8 cellular contexts compared by ENCODE assay signal in genomic region chr5:154757647-154758406, GRCh38. TPM values are rescaled to one million over a fixed set of nuclear protein-coding genes. Genes with fewer than 3 reads are reported as not detected.
A peak's percentile ranks its signal among the peaks of the same experiment; 100 is the strongest.
DNase-seq lines count a peak whose midpoint lies in the region; ATAC-seq, FAIRE-seq and TF ChIP-seq lines count a peak whose summit lies in the region.

No MANE protein-coding gene starts in this region.

- no peak overlapping the region for H2AK5ac ChIP-seq in H1 (ENCODE audit: low read depth, low read length)

- ATAC-seq in aorta (ENCODE audit: low FRiP score) (no peak), GM21528 (IDR thresholded peaks at IDR 0.05; ENCODE audit: low FRiP score, unreplicated experiment) (no peak), HG02973 (IDR thresholded peaks at IDR 0.05; ENCODE audit: unreplicated experiment) (no peak)

- H3K9me3 ChIP-seq in A673 (ENCODE audit: low read depth, low read length, poor library complexity, severe bottlenecking), result no peaks in the 10 kb centered on the region
- H3K9me3 ChIP-seq in H1 (ENCODE audit: insufficient read depth in 2 of 2, low read depth in 1 of 2, low read length in 1 of 2), result no peaks in the 10 kb centered on the region
- H3K9me3 ChIP-seq in neural progenitor cell (ENCODE audit: low read depth), result no peaks in the 10 kb centered on the region
- no peaks in the 10 kb centered on the region for H3K9me3 ChIP-seq in aorta (ENCODE audit: control insufficient read depth, low read length)

- H4K5ac ChIP-seq in H1 (ENCODE audit: insufficient read length, low read depth, low read length), result no peak overlapping the region

- no peak overlapping the region for H3K14ac ChIP-seq in H1 (ENCODE audit: insufficient read length)

- no peak overlapping the region for H3K4ac ChIP-seq in H1 (replicated peaks; ENCODE audit: insufficient read length, low read depth, low read length)

- H3K4me3 Mint-ChIP-seq in IgD-negative memory B cell, result peak overlapping the region; percentile 87 to 99 (median 98)
- H3K4me3 Mint-ChIP-seq in neural progenitor cell, result peak overlapping the region; percentile 97

- peaks cover 1% of the 10 kb centered on the region for H3K36me3 Mint-ChIP-seq in IgD-negative memory B cell
- peaks cover 2% of the 10 kb centered on the region for H3K36me3 Mint-ChIP-seq in neural progenitor cell

- H3K9ac ChIP-seq in H1 (replicated peaks in 1 of 4; ENCODE audit: extremely low read depth in 1 of 4, low read depth in 3 of 4, low read length in 3 of 4) (peak overlapping the region in 3 of 4 experiments; percentile 39 to 86 (median 66); a peak in 4 of 7 replicates), neural progenitor cell (no peak overlapping the region)

- H2BK5ac ChIP-seq in H1 (ENCODE audit: low read depth, low read length), result no peak overlapping the region

- H4K8ac ChIP-seq in H1 (ENCODE audit: extremely low read depth, insufficient read depth, low read length), result no peak overlapping the region

- H3K79me2 ChIP-seq in H1 (ENCODE audit: control insufficient read depth in 1 of 2, insufficient read depth in 2 of 2, low read length in 2 of 2) (peaks cover 68 to 74% of the 10 kb centered on the region in 2 experiments), neural progenitor cell (ENCODE audit: low read depth) (peaks cover 79% of the 10 kb centered on the region)

- peaks cover 8% of the 10 kb centered on the region for H3K79me1 ChIP-seq in H1 (ENCODE audit: low read depth, low read length)

- H3K27ac Mint-ChIP-seq in IgD-negative memory B cell, result peak overlapping the region; percentile 93 to 99 (median 98)
- peak overlapping the region; percentile 85 for H3K27ac Mint-ChIP-seq in neural progenitor cell

- H3K4me1 ChIP-seq in A673 (ENCODE audit: insufficient read depth, low read length, poor library complexity, severe bottlenecking), result peaks cover 34% of the 10 kb centered on the region
- peaks cover 20 to 35% (median 28%) of the 10 kb centered on the region in 4 experiments for H3K4me1 ChIP-seq in H1 (replicated peaks in 1 of 4; ENCODE audit: control insufficient read depth in 3 of 4, insufficient read depth in 4 of 4, low read length in 3 of 4)
- H3K4me1 ChIP-seq in neural progenitor cell, result peaks cover 53% of the 10 kb centered on the region
- H3K4me1 ChIP-seq in aorta (ENCODE audit: control insufficient read depth in 1 of 2, insufficient read depth in 2 of 2, low read length in 2 of 2), result peaks cover 3 to 5% of the 10 kb centered on the region in 2 donors

- no peak overlapping the region for H2BK120ac ChIP-seq in H1 (replicated peaks; ENCODE audit: low read depth, low read length)

- WGBS in H1 (ENCODE audit: extremely low coverage in 1 of 2, insufficient coverage in 1 of 2, insufficient read length in 1 of 2, insufficient replicate concordance in 2 of 2, low coverage in 1 of 2, low lambda C conversion rate in 2 of 2, missing lambda C conversion rate in 1 of 2), 2 experiments, result 4% methylated on average over 4 of the region's 5 CpGs; no CpG with 5 or more reads in 1 of the 2 experiments
- WGBS in aorta, 2 donors, result 5 to 7% methylated on average over 5 of the region's 5 CpGs

- H4K91ac ChIP-seq in H1 (replicated peaks; ENCODE audit: insufficient read length, low read length), result no peak overlapping the region

- no peak overlapping the region for H3K56ac ChIP-seq in H1 (replicated peaks; ENCODE audit: insufficient read length, low read depth, low read length)

- peaks cover 33 to 37% of the 10 kb centered on the region in 2 experiments for H4K20me1 ChIP-seq in H1 (replicated peaks in 1 of 2; ENCODE audit: control insufficient read depth in 1 of 2, insufficient read depth in 2 of 2, low read length in 2 of 2)
- peaks cover 67% of the 10 kb centered on the region for H4K20me1 ChIP-seq in neural progenitor cell (ENCODE audit: low read depth)

- no peak for TF ChIP-seq CTCF in A673 (conservative IDR thresholded peaks at IDR 0.05; ENCODE audit: low read depth, low read length)
- TF ChIP-seq CTCF in WI38 (IDR thresholded peaks at IDR 0.05; ENCODE audit: low read depth, low read length), result no peak
- no peak for TF ChIP-seq CTCF in H1 (IDR thresholded peaks at IDR 0.05; ENCODE audit: control extremely low read depth in 1 of 3, insufficient read depth in 1 of 3, low read depth in 1 of 3, low read length in 3 of 3)
- no peak for TF ChIP-seq CTCF in neural progenitor cell (IDR thresholded peaks at IDR 0.05)

- intact Hi-C loops in A673 (cut with micrococcal nuclease; ENCODE audit: unreplicated experiment), result loop anchor here (2.0 to 5.0 kb wide), 3 partner anchors 54 to 107 kb away; partner anchors contain the start of gene CNOT8
- intact Hi-C loops in aorta (cut with DNase I), result loop anchor here (2.0 to 5.0 kb wide), 3 partner anchors 46 to 77 kb away; no protein-coding TSS in a partner anchor

- peaks cover 18% of the 10 kb centered on the region for H3F3A ChIP-seq in neural progenitor cell (ENCODE audit: low read depth)

- DNase-seq in A673 (ENCODE audit: low spot score), result no peak
- no peak for DNase-seq in H1 (ENCODE audit: low read depth in 1 of 2, low spot score in 2 of 2)
- peak; percentile 22 for DNase-seq in neural progenitor cell (ENCODE audit: low spot score)
- DNase-seq in aorta, result no peak

- TF ChIP-seq RAD21 in H1 (IDR thresholded peaks at IDR 0.05 in 1 of 2, conservative IDR thresholded peaks at IDR 0.05 in 1 of 2; ENCODE audit: low read depth in 2 of 2, low read length in 2 of 2), result no peak

- TSS peak; percentile 13 for BruUV-seq in A673 (replicated peaks; lab: Mats Ljungman, UMichigan)

- H2AFZ ChIP-seq in H1 (ENCODE audit: low read length) (no peak overlapping the region), neural progenitor cell (replicated peaks) (no peak overlapping the region)

- H3K9me3 Mint-ChIP-seq in IgD-negative memory B cell (no peaks in the 10 kb centered on the region), neural progenitor cell (no peaks in the 10 kb centered on the region)

- no peak for FAIRE-seq in H1 (lab: Jason Lieb, UNC)

- H3K4me3 ChIP-seq in A673 (ENCODE audit: low read depth, low read length, poor library complexity, severe bottlenecking), result peak overlapping the region; percentile 96
- peak overlapping the region; percentile 73 for H3K4me3 ChIP-seq in WI38 (ENCODE audit: low read depth, low read length)
- H3K4me3 ChIP-seq in H1 (ENCODE audit: extremely low read depth in 1 of 4, insufficient read depth in 2 of 4, low read depth in 3 of 4, low read length in 4 of 4), result peak overlapping the region; percentile 66 to 98 (median 94)
- peak overlapping the region; percentile 96 for H3K4me3 ChIP-seq in neural progenitor cell
- peak overlapping the region; percentile 66 to 91 for H3K4me3 ChIP-seq in aorta (ENCODE audit: low read length in 2 of 2)

- no peak overlapping the region for H3K18ac ChIP-seq in H1 (ENCODE audit: extremely low read depth, low read length)

- H3K27ac ChIP-seq in A673 (ENCODE audit: low read depth, low read length, poor library complexity, severe bottlenecking) (peak overlapping the region; percentile 97), H1 (ENCODE audit: low read depth, low read length) (peak overlapping the region; percentile 63; the same call in 1 of the 2 replicates), neural progenitor cell (no peak overlapping the region), aorta (ENCODE audit: low read depth in 1 of 2, low read length in 2 of 2) (peak overlapping the region in 1 of 2 donors; percentile 8)

- H3K36me3 ChIP-seq in A673 (ENCODE audit: insufficient read depth, low read length, poor library complexity, severe bottlenecking) (no peaks in the 10 kb centered on the region), H1 (ENCODE audit: control insufficient read depth in 2 of 4, insufficient read depth in 4 of 4, low read length in 3 of 4) (no peaks in the 10 kb centered on the region; a peak in 1 of 8 replicates), neural progenitor cell (no peaks in the 10 kb centered on the region), aorta (ENCODE audit: control insufficient read depth in 1 of 2, insufficient read depth in 2 of 2, low read length in 1 of 2) (no peaks in the 10 kb centered on the region)

- H2BK12ac ChIP-seq in H1 (ENCODE audit: low read depth, low read length), result no peak overlapping the region

- no peaks in the 10 kb centered on the region for H3K27me3 ChIP-seq in A673 (replicated peaks; ENCODE audit: insufficient read depth, low read depth, low read length, poor library complexity)
- no peaks in the 10 kb centered on the region for H3K27me3 ChIP-seq in H1 (replicated peaks in 1 of 4; ENCODE audit: control insufficient read depth in 3 of 4, extremely low read depth in 1 of 4, insufficient read depth in 3 of 4, low read length in 3 of 4)
- H3K27me3 ChIP-seq in neural progenitor cell, result no peaks in the 10 kb centered on the region
- H3K27me3 ChIP-seq in aorta (ENCODE audit: control insufficient read depth in 1 of 2, insufficient read depth in 2 of 2, low read length in 1 of 2), result no peaks in the 10 kb centered on the region

- H3K4me2 ChIP-seq in H1 (ENCODE audit: insufficient read depth in 1 of 2, low read depth in 2 of 2, low read length in 2 of 2) (peak overlapping the region; percentile 87 to 88), neural progenitor cell (peak overlapping the region; percentile 94)

- peaks cover 3% of the 10 kb centered on the region; the same call in 1 of the 2 replicates for H3K23me2 ChIP-seq in H1 (ENCODE audit: low read depth, low read length)

- no peak for TF ChIP-seq EP300 in H1 (IDR thresholded peaks at IDR 0.05; ENCODE audit: borderline replicate concordance in 1 of 2, low read depth in 2 of 2, low read length in 2 of 2)

- H3K4me1 Mint-ChIP-seq in IgD-negative memory B cell, result peaks cover 51 to 55% (median 55%) of the 10 kb centered on the region in 3 donors
- H3K4me1 Mint-ChIP-seq in neural progenitor cell, result peaks cover 60% of the 10 kb centered on the region

- no peak; a peak in 1 of 3 replicates for TF ChIP-seq POLR2A in H1 (IDR thresholded peaks at IDR 0.05; ENCODE audit: control extremely low read depth in 1 of 2, low read depth in 2 of 2, low read length in 2 of 2)

- H2BK20ac ChIP-seq in H1 (ENCODE audit: low read length), result no peak overlapping the region

- H2BK15ac ChIP-seq in H1 (ENCODE audit: low read length), result no peak overlapping the region

- H3K23ac ChIP-seq in H1 (ENCODE audit: insufficient read length), result no peak overlapping the region

- H3K27me3 Mint-ChIP-seq in IgD-negative memory B cell (no peaks in the 10 kb centered on the region), neural progenitor cell (ENCODE audit: insufficient read depth, low read depth) (peaks cover 6% of the 10 kb centered on the region)

- CTCF ChIA-PET in A673 (lab: Charles Lee) (no interaction called here), H1 (lab: Charles Lee; ENCODE audit: partially characterized antibody) (interaction anchor here (0.7 to 2.1 kb wide), 9 partner anchors 10 to 76 kb away, joined by 3 to 9 read pairs (median 4); no protein-coding TSS in a partner anchor)

- POLR2A ChIA-PET in A673 (lab: Charles Lee; ENCODE audit: low non-redundant PET) (interaction anchor here (0.6 kb wide), 1 partner anchor 675 kb away, joined by 3 read pairs; no protein-coding TSS in a partner anchor), H1 (lab: Charles Lee; ENCODE audit: partially characterized antibody) (interaction anchor here (0.6 to 15.0 kb wide), 15 partner anchors 11 to 237 kb away, joined by 3 to 307 read pairs (median 4); partner anchors contain the start of gene CNOT8)

RNA-seq across cellular contexts. Expression of gene LARP1, which starts 2.6 kb away (rescaled TPM):
- total RNA-seq in A673 (2021), result 257 and 269 TPM in 2 replicates
- 24.9 TPM for polyA plus RNA-seq in IgD-negative memory B cell
- total RNA-seq in H1 (2021; fragmentation: NEBNext Ultra II Directional; extraction: Animal tissue kit (Norgen Biotek cat#: 25700)), result 409 and 422 TPM in 2 replicates
- polyA plus RNA-seq in H1 (2011; rRNA removed), result 106 and 156 TPM in 2 replicates
- polyA plus RNA-seq in H1 (2011; cell fraction: cytosol; rRNA removed), result 126 TPM
- 349 TPM for polyA plus RNA-seq in H1 (2011; cell fraction: nucleus; rRNA removed)
- polyA plus RNA-seq in H1 (2012, experiment 1 of 2), result 181 to 219 TPM (median 186 TPM) in 4 replicates
- polyA plus RNA-seq in H1 (2012, experiment 2 of 2), result 78.9 TPM
- 201 TPM for polyA plus RNA-seq in H1 (2013, experiment 1 of 2)
- 196 TPM for polyA plus RNA-seq in H1 (2013, experiment 2 of 2)
- 223 and 225 TPM in 2 replicates for polyA minus RNA-seq in H1 (2011; rRNA and poly(A)+ RNA removed)
- 149 TPM for polyA minus RNA-seq in H1 (2011; cell fraction: cytosol; rRNA and poly(A)+ RNA removed)
- 253 TPM for polyA minus RNA-seq in H1 (2011; cell fraction: nucleus; rRNA and poly(A)+ RNA removed)
- total RNA-seq in neural progenitor cell (ENCODE audit: low replicate concordance), result 53.8 and 85.2 TPM in 2 replicates
- total RNA-seq in aorta, result 100 to 1,000 TPM; 126 to 142 TPM
- polyA plus RNA-seq in aorta, result 10 to 100 TPM; 15.4 to 22.8 TPM
